ENCODE assay signal across 2 cellular contexts in the genomic region with DNA sequence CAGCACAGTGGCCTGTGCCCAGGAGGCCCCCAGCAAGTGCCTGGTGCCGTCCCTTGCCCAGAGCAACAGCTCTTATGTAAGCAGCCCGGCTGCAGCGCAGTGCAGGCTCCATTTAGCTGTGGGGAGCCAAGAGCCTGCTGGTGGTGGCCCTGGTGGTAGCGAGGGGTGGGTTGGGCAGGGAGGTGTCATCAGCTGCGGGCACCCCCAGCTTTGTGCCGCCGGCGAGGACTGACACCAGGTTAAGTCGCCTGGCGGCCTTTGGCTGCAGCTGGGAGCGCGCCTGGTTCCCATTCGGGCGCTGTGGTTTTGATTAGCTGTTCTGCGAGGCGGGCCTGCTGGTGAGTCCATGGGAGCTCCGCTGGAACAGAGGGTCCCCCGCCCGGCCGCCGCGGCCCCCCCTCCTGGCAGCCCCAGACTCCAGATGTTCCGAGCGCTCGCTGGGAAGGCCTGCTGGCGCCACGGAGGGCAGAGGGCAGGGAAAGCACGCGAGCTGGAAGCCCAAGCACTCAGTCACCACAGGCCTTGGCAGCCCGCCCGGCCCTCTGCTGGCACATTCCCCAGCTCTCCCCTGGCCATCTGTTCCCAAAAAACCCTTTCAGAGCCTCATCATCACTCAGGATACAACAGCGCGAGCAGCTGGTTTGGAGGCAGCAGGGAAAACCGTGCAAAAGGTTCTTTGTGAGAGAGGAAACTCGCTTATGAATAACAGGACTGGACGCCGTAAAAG.
TF ChIP-seq lines count a peak whose summit lies in the region.

No MANE protein-coding gene starts in this region.

TF ChIP-seq in HEK293, 187 proteins besides CTCF, POLR2A, EP300 and RAD21 (continued from another document):
- TF ChIP-seq, protein P1, sequence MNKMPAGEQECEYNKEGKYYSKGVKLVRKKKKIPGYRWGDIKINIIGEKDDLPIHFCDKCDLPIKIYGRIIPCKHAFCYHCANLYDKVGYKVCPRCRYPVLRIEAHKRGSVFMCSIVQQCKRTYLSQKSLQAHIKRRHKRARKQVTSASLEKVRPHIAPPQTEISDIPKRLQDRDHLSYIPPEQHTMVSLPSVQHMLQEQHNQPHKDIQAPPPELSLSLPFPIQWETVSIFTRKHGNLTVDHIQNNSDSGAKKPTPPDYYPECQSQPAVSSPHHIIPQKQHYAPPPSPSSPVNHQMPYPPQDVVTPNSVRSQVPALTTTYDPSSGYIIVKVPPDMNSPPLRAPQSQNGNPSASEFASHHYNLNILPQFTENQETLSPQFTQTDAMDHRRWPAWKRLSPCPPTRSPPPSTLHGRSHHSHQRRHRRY (tag by site-specific recombination; IDR thresholded peaks at IDR 0.05): no peak
- peak; percentile 71; the same call in 1 of the 2 replicates for TF ChIP-seq ZNF184 (tag by site-specific recombination; IDR thresholded peaks at IDR 0.05)
- TF ChIP-seq ZFP41 (tag by site-specific recombination; IDR thresholded peaks at IDR 0.05; ENCODE audit: borderline replicate concordance): no peak
- peak; percentile 53; the same call in 1 of the 2 replicates for TF ChIP-seq ZBTB10 (tag by site-specific recombination; IDR thresholded peaks at IDR 0.05)
- peak; percentile 62 for TF ChIP-seq ZBTB21 (tag by site-specific recombination; IDR thresholded peaks at IDR 0.05)
- peak; percentile 86 for TF ChIP-seq OSR2 (tag by site-specific recombination; IDR thresholded peaks at IDR 0.05)

TF ChIP-seq in HepG2, 621 proteins besides CTCF, POLR2A, EP300 and RAD21 (continued from another document and continues in another):
- TF ChIP-seq BCLAF1 (IDR thresholded peaks at IDR 0.05): no peak
- 0 out of 2 replicates have a peak, but pooled peaks have one; percentile 19 for TF ChIP-seq PITX1 (CRISPR knock-in tag; IDR thresholded peaks at IDR 0.05)
- TF ChIP-seq MEIS1 (CRISPR knock-in tag; IDR thresholded peaks at IDR 0.05; ENCODE audit: borderline replicate concordance): 0 out of 2 replicates have a peak, but pooled peaks have one; percentile 16
- no peak for TF ChIP-seq SMARCE1 (IDR thresholded peaks at IDR 0.05; ENCODE audit: borderline replicate concordance)
- TF ChIP-seq MXI1 (IDR thresholded peaks at IDR 0.05; ENCODE audit: borderline replicate concordance, low read depth, low read length): no peak
- no peak for TF ChIP-seq ZNF781 (CRISPR knock-in tag; IDR thresholded peaks at IDR 0.05; ENCODE audit: borderline replicate concordance, not compliant biosample characterization)
- TF ChIP-seq IRF2 (CRISPR knock-in tag; IDR thresholded peaks at IDR 0.05): peak; percentile 67; the same call in 1 of the 2 replicates
- TF ChIP-seq MIER2 (CRISPR knock-in tag; IDR thresholded peaks at IDR 0.05): peak; percentile 51; the same call in 1 of the 2 replicates
- TF ChIP-seq ZNF678 (CRISPR knock-in tag; IDR thresholded peaks at IDR 0.05): no peak
- TF ChIP-seq ZNF720 (CRISPR knock-in tag; IDR thresholded peaks at IDR 0.05): no peak
- no peak for TF ChIP-seq ZNF329 (CRISPR knock-in tag; IDR thresholded peaks at IDR 0.05; ENCODE audit: low read depth)
- TF ChIP-seq THRA (CRISPR knock-in tag; IDR thresholded peaks at IDR 0.05; ENCODE audit: borderline replicate concordance): peak; percentile 48; the same call in 1 of the 2 replicates
- TF ChIP-seq KAT7 (CRISPR knock-in tag; IDR thresholded peaks at IDR 0.05; ENCODE audit: borderline replicate concordance): no peak
- no peak for TF ChIP-seq ZHX1 (CRISPR knock-in tag; IDR thresholded peaks at IDR 0.05; ENCODE audit: low read depth)
- TF ChIP-seq ELF4 (CRISPR knock-in tag; IDR thresholded peaks at IDR 0.05; ENCODE audit: borderline replicate concordance): no peak
- no peak for TF ChIP-seq ZFP36L1 (CRISPR knock-in tag; IDR thresholded peaks at IDR 0.05)
- peak; percentile 32; the same call in 1 of the 2 replicates for TF ChIP-seq FOXO1 (CRISPR knock-in tag; IDR thresholded peaks at IDR 0.05)
- 0 out of 2 replicates have a peak, but pooled peaks have one; percentile 23 for TF ChIP-seq NFIC (IDR thresholded peaks at IDR 0.05; ENCODE audit: low read length)
- no peak for TF ChIP-seq ZNF816 (CRISPR knock-in tag; IDR thresholded peaks at IDR 0.05; ENCODE audit: borderline replicate concordance)
- TF ChIP-seq HOXA5 (CRISPR knock-in tag; IDR thresholded peaks at IDR 0.05): no peak
- no peak for TF ChIP-seq ZNF709 (CRISPR knock-in tag; IDR thresholded peaks at IDR 0.05)
- no peak for TF ChIP-seq ESRRA (CRISPR knock-in tag; IDR thresholded peaks at IDR 0.05; ENCODE audit: low read depth)
- TF ChIP-seq MAF1 (CRISPR knock-in tag; IDR thresholded peaks at IDR 0.05; ENCODE audit: borderline replicate concordance): 0 out of 2 replicates have a peak, but pooled peaks have one; percentile 29
- no peak for TF ChIP-seq TARDBP (CRISPR knock-in tag; IDR thresholded peaks at IDR 0.05)
- no peak for TF ChIP-seq ATF7 (IDR thresholded peaks at IDR 0.05)
- no peak for TF ChIP-seq ATF7 (CRISPR knock-in tag; IDR thresholded peaks at IDR 0.05)
- TF ChIP-seq, protein P2, sequence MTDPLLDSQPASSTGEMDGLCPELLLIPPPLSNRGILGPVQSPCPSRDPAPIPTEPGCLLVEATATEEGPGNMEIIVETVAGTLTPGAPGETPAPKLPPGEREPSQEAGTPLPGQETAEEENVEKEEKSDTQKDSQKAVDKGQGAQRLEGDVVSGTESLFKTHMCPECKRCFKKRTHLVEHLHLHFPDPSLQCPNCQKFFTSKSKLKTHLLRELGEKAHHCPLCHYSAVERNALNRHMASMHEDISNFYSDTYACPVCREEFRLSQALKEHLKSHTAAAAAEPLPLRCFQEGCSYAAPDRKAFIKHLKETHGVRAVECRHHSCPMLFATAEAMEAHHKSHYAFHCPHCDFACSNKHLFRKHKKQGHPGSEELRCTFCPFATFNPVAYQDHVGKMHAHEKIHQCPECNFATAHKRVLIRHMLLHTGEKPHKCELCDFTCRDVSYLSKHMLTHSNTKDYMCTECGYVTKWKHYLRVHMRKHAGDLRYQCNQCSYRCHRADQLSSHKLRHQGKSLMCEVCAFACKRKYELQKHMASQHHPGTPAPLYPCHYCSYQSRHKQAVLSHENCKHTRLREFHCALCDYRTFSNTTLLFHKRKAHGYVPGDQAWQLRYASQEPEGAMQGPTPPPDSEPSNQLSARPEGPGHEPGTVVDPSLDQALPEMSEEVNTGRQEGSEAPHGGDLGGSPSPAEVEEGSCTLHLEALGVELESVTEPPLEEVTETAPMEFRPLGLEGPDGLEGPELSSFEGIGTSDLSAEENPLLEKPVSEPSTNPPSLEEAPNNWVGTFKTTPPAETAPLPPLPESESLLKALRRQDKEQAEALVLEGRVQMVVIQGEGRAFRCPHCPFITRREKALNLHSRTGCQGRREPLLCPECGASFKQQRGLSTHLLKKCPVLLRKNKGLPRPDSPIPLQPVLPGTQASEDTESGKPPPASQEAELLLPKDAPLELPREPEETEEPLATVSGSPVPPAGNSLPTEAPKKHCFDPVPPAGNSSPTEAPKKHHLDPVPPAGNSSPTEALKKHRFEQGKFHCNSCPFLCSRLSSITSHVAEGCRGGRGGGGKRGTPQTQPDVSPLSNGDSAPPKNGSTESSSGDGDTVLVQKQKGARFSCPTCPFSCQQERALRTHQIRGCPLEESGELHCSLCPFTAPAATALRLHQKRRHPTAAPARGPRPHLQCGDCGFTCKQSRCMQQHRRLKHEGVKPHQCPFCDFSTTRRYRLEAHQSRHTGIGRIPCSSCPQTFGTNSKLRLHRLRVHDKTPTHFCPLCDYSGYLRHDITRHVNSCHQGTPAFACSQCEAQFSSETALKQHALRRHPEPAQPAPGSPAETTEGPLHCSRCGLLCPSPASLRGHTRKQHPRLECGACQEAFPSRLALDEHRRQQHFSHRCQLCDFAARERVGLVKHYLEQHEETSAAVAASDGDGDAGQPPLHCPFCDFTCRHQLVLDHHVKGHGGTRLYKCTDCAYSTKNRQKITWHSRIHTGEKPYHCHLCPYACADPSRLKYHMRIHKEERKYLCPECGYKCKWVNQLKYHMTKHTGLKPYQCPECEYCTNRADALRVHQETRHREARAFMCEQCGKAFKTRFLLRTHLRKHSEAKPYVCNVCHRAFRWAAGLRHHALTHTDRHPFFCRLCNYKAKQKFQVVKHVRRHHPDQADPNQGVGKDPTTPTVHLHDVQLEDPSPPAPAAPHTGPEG (CRISPR knock-in tag; IDR thresholded peaks at IDR 0.05): 0 out of 2 replicates have a peak, but pooled peaks have one; percentile 42
- TF ChIP-seq ZNF121 (CRISPR knock-in tag; IDR thresholded peaks at IDR 0.05): 0 out of 2 replicates have a peak, but pooled peaks have one; percentile 8
- no peak for TF ChIP-seq TAF1 (CRISPR knock-in tag; IDR thresholded peaks at IDR 0.05)
- TF ChIP-seq KDM5B (CRISPR knock-in tag; IDR thresholded peaks at IDR 0.05; ENCODE audit: borderline replicate concordance): peak; percentile 43; the same call in 1 of the 2 replicates
- peak; percentile 31; the same call in 1 of the 2 replicates for TF ChIP-seq SOX5 (CRISPR knock-in tag; IDR thresholded peaks at IDR 0.05; ENCODE audit: borderline replicate concordance)
- TF ChIP-seq, protein P3, sequence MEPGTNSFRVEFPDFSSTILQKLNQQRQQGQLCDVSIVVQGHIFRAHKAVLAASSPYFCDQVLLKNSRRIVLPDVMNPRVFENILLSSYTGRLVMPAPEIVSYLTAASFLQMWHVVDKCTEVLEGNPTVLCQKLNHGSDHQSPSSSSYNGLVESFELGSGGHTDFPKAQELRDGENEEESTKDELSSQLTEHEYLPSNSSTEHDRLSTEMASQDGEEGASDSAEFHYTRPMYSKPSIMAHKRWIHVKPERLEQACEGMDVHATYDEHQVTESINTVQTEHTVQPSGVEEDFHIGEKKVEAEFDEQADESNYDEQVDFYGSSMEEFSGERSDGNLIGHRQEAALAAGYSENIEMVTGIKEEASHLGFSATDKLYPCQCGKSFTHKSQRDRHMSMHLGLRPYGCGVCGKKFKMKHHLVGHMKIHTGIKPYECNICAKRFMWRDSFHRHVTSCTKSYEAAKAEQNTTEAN (CRISPR knock-in tag; conservative IDR thresholded peaks at IDR 0.05): peak; percentile 42; the same call in 1 of the 2 replicates
- TF ChIP-seq MLLT10 (CRISPR knock-in tag; IDR thresholded peaks at IDR 0.05): no peak
- TF ChIP-seq IRF9 (CRISPR knock-in tag; IDR thresholded peaks at IDR 0.05; ENCODE audit: borderline replicate concordance): 0 out of 2 replicates have a peak, but pooled peaks have one; percentile 15
- no peak for TF ChIP-seq ZNF20 (CRISPR knock-in tag; IDR thresholded peaks at IDR 0.05)
